19 cellular contexts compared by ENCODE assay signal in the genomic region with DNA sequence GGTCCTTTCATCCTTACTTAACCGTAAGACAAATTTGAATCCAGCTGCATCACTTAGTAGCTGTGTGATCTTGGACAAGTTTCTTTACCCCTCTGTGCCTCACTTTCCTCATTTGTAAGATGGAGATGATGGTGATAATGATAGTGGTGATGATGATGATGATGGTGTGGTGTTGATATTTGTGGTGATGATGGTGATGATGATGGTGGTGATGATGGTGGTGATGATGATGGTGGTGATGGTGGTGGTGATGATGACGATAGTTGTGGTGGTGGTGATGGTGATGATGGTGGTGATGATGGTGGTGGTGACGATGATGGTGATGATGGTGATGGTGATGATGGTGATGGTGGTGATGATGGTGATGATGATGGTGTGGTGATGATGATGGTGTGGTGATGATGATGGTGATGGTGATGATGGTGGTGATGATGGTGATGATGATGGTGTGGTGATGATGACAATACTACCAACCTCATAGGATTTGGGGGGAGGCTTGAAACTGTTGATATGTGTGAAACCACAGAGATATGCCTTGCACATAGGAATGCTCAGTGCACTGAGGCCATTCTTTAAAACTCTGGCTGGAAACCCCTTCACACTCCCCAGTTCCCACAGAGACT.
"Had no signal": no experiment of that assay in that cellular context is flagged by ENCODE, and none has a peak within 500 bp of the region (broad histone marks: within the 10 kb centered on the region; RNA-seq: fewer than 3 reads in every experiment).

No MANE protein-coding gene starts in this region.

- H3K4me1 Mint-ChIP-seq: activated T-helper 17 cell treated with anti-CD3 and anti-CD28 coated beads, Interleukin-2, amount 50 U/mL, for 72 hours had no signal

- ATAC-seq: activated CD8-positive, alpha-beta memory T cell treated with anti-CD3 and anti-CD28 coated beads, Interleukin-2, amount 10 ng/mL, durations not matched to agents 7 days and 5 days; activated T-helper 17 cell treated with anti-CD3 and anti-CD28 coated beads, Interleukin-2, amount 50 U/mL, for 72 hours; gastrocnemius medialis; left ventricle myocardium superior had no signal

- H3K27ac ChIP-seq: gastrocnemius medialis, neural progenitor cell, prostate gland, right atrium auricular region, upper lobe of left lung had no signal

- H3K4me3 ChIP-seq: gastrocnemius medialis, neural progenitor cell, prostate gland, right atrium auricular region, upper lobe of left lung had no signal

- H3K36me3 ChIP-seq: gastrocnemius medialis, neural progenitor cell, prostate gland, right atrium auricular region, upper lobe of left lung had no signal

- H3K9me3 ChIP-seq: gastrocnemius medialis, prostate gland, right atrium auricular region, upper lobe of left lung had no signal

- H3K27ac Mint-ChIP-seq: activated CD4-positive, alpha-beta memory T cell treated with anti-CD3 and anti-CD28 coated beads, Interleukin-2, amount 10 ng/mL, durations not matched to agents 7 days and 5 days; activated CD8-positive, alpha-beta memory T cell treated with anti-CD3 and anti-CD28 coated beads, Interleukin-2, amount 10 ng/mL, durations not matched to agents 7 days and 5 days; activated naive CD8-positive, alpha-beta T cell treated with anti-CD3 and anti-CD28 coated beads for 36 hours; activated T-helper 17 cell treated with anti-CD3 and anti-CD28 coated beads, Interleukin-2, amount 50 U/mL, for 72 hours; memory B cell; neural progenitor cell; stimulated activated naive CD8-positive, alpha-beta T cell treated with anti-CD3 and anti-CD28 coated beads, Interleukin-15, Interleukin-2, amounts not matched to agents 100 ng/mL and 50 ng/mL, for 24 hours; T-helper 2 cell treated with Interferon-gamma antibody and Interleukin-4, amounts not matched to agents 5 μg/mL and 100 μg/mL, for 36 hours had no signal

- H3K9ac ChIP-seq: neural progenitor cell had no signal

- H3K9me3 Mint-ChIP-seq: activated CD4-positive, alpha-beta memory T cell treated with anti-CD3 and anti-CD28 coated beads, Interleukin-2, amount 10 ng/mL, durations not matched to agents 7 days and 5 days; activated naive CD8-positive, alpha-beta T cell treated with anti-CD3 and anti-CD28 coated beads for 36 hours; memory B cell; neural progenitor cell; stimulated activated naive CD8-positive, alpha-beta T cell treated with anti-CD3 and anti-CD28 coated beads, Interleukin-15, Interleukin-2, amounts not matched to agents 100 ng/mL and 50 ng/mL, for 24 hours; T-helper 2 cell treated with Interferon-gamma antibody and Interleukin-4, amounts not matched to agents 5 μg/mL and 100 μg/mL, for 36 hours had no signal

- DNase-seq: activated CD4-positive, alpha-beta memory T cell treated with anti-CD3 and anti-CD28 coated beads, Interleukin-2, amount 10 ng/mL, durations not matched to agents 7 days and 5 days; activated CD4-positive, alpha-beta T cell treated with anti-CD3 and anti-CD28 coated beads for 48 hours; activated CD4-positive, CD25-positive, alpha-beta regulatory T cell; activated CD8-positive, alpha-beta memory T cell treated with anti-CD3 and anti-CD28 coated beads, Interleukin-2, amount 10 ng/mL, durations not matched to agents 7 days and 5 days; activated naive CD4-positive, alpha-beta T cell; activated naive CD8-positive, alpha-beta T cell treated with anti-CD3 and anti-CD28 coated beads for 36 hours; amniotic stem cell; gastrocnemius medialis; head of caudate nucleus; left ventricle myocardium superior; SW 1271; upper lobe of left lung had no signal

- H2AFZ ChIP-seq: neural progenitor cell had no signal

- H3K4me1 ChIP-seq: prostate gland had no signal

- H3K27me3 ChIP-seq: gastrocnemius medialis, neural progenitor cell, right atrium auricular region, upper lobe of left lung had no signal

- H3K4me3 Mint-ChIP-seq: activated CD4-positive, alpha-beta memory T cell treated with anti-CD3 and anti-CD28 coated beads, Interleukin-2, amount 10 ng/mL, durations not matched to agents 7 days and 5 days; activated CD8-positive, alpha-beta memory T cell treated with anti-CD3 and anti-CD28 coated beads, Interleukin-2, amount 10 ng/mL, durations not matched to agents 7 days and 5 days; activated naive CD8-positive, alpha-beta T cell treated with anti-CD3 and anti-CD28 coated beads for 36 hours; activated T-helper 17 cell treated with anti-CD3 and anti-CD28 coated beads, Interleukin-2, amount 50 U/mL, for 72 hours; memory B cell; neural progenitor cell; stimulated activated naive CD8-positive, alpha-beta T cell treated with anti-CD3 and anti-CD28 coated beads, Interleukin-15, Interleukin-2, amounts not matched to agents 100 ng/mL and 50 ng/mL, for 24 hours; T-helper 2 cell treated with Interferon-gamma antibody and Interleukin-4, amounts not matched to agents 5 μg/mL and 100 μg/mL, for 36 hours had no signal

- H3K36me3 Mint-ChIP-seq: activated CD8-positive, alpha-beta memory T cell treated with anti-CD3 and anti-CD28 coated beads, Interleukin-2, amount 10 ng/mL, durations not matched to agents 7 days and 5 days; activated naive CD8-positive, alpha-beta T cell treated with anti-CD3 and anti-CD28 coated beads for 36 hours; memory B cell; neural progenitor cell had no signal
